Comparison of ENCODE assay signal across 12 cellular contexts in the genomic region with DNA sequence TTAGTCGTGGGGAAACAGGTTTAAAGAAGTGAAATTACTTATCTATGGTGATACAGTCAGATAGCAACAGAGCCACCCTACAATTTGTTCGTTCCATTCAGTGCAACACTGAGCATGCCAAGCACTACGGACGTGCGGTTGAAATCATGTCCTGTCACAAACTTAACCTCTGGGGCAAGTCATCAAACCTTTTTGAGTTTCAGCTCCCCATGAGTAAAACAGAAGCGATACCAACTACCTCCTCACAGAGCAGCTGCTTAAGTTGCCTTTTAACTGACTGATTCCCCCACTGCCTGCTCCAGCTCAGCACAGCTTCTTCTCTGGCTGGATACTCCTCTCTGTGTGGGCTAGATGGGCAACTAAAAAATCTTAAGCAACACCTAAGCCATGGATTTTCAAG. TPM values are rescaled to one million over a fixed set of nuclear protein-coding genes. Genes with fewer than 3 reads are reported as not detected.
DNase-seq lines count a peak whose midpoint lies in the region; ATAC-seq and TF ChIP-seq lines count a peak whose summit lies in the region.
"Had no signal": no experiment of that assay in that cellular context is flagged by ENCODE, and none has a peak within 500 bp of the region (broad histone marks: within the 10 kb centered on the region; RNA-seq: fewer than 3 reads in every experiment).

No MANE protein-coding gene starts in this region.

- H3K4me3 ChIP-seq in hepatocyte = no peak overlapping the region
- H3K4me3 ChIP-seq: lung had no signal

- TF ChIP-seq CTCF in GM10248 (IDR thresholded peaks at IDR 0.05; ENCODE audit: control extremely low read depth, extremely low read depth, low read depth, missing control alignments) (no peak), hepatocyte (IDR thresholded peaks at IDR 0.05; ENCODE audit: poor library complexity) (no peak)

- DNase-seq in GM10248 (ENCODE audit: extremely low spot score) (peak; percentile 19), hepatocyte (ENCODE audit: low spot score) (no peak), SW480 (ENCODE audit: low spot score) (no peak), NCI-H2081 (lab: John Stamatoyannopoulos, UW) (no peak), NCI-H2196 (lab: John Stamatoyannopoulos, UW; ENCODE audit: unreplicated experiment) (no peak)
- DNase-seq: activated effector memory CD4-positive, alpha-beta T cell treated with anti-CD3 and anti-CD28 coated beads, Interleukin-2, amount 50 U/mL, for 16 hours; EL; T1000 had no signal

- no peaks in the 10 kb centered on the region for H3K79me2 ChIP-seq in hepatocyte

- WGBS in hepatocyte (ENCODE audit: low lambda C conversion rate, missing lambda C conversion rate) = 89% methylated on average over 6 of the region's 6 CpGs

- H3K36me3 ChIP-seq in hepatocyte (replicated peaks; ENCODE audit: insufficient read depth, low read depth) = no peaks in the 10 kb centered on the region

- no peak overlapping the region for H3K4me2 ChIP-seq in hepatocyte

- H2AFZ ChIP-seq in hepatocyte = no peak overlapping the region

- POLR2A ChIA-PET in GM10248 (lab: Yijun Ruan, JAX) = no interaction called here

- ATAC-seq in GM19035 (IDR thresholded peaks at IDR 0.05; ENCODE audit: unreplicated experiment) (peak; percentile 78), HG02678 (IDR thresholded peaks at IDR 0.05; ENCODE audit: unreplicated experiment) (peak; percentile 88), HG03442 (IDR thresholded peaks at IDR 0.05; ENCODE audit: unreplicated experiment) (peak; percentile 77)

- no peaks in the 10 kb centered on the region for H3K9me3 ChIP-seq in hepatocyte (ENCODE audit: low read depth)

- H3K9me2 ChIP-seq in hepatocyte (replicated peaks; ENCODE audit: insufficient read depth) = no peaks in the 10 kb centered on the region

- no peaks in the 10 kb centered on the region for H3K27me3 ChIP-seq in hepatocyte

- H4K20me1 ChIP-seq in hepatocyte (ENCODE audit: insufficient read depth, poor library complexity, severe bottlenecking) = no peaks in the 10 kb centered on the region

- no peak overlapping the region for H3K27ac ChIP-seq in hepatocyte

- H3K4me1 ChIP-seq in hepatocyte (ENCODE audit: insufficient read depth) = no peaks in the 10 kb centered on the region

- CTCF ChIA-PET in GM10248 (lab: Yijun Ruan, JAX) = no interaction called here

RNA-seq across cellular contexts. Expression of a gene that starts 36.0 kb away (rescaled TPM):
- 0.24 and 0.63 TPM in 2 replicates for total RNA-seq in hepatocyte
- 0.17 and 0.19 TPM in 2 replicates for polyA plus RNA-seq in hepatocyte
